ENCODE assay signal across 11 cellular contexts in the genomic region with DNA sequence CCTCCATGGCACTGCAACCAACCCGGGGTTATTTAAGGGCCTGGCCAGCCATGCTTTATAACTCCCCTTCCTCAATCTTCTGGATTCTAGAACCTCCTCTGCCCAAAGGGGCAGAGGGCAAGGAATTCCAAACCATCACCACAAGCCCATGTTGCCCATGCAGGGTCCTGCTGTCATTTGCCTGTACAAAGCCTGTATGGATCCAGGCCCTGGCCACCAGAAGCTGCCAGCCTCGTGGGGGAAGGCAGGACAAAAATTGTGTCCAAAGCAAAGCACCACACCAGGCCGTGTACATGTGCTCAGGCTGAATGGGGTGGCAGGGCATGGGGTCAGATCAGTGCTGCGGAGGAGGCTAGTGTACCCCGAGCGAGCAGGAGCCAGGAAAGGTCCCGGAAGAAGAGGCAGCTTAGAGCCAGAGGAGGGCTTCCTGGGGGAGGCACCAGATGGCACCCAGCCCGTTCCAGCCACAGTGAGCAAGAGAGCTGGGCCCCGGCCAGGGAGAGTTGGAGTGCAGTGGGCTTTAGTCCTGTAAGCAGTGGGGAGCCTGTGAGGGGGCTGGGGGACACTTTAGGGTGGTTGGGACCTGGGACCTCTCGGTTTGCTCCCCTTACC. TPM values are rescaled to one million over a fixed set of nuclear protein-coding genes. Genes with fewer than 3 reads are reported as not detected.
DNase-seq lines count a peak whose midpoint lies in the region; TF ChIP-seq lines count a peak whose summit lies in the region.
"Had no signal": no experiment of that assay in that cellular context is flagged by ENCODE, and none has a peak within 500 bp of the region (broad histone marks: within the 10 kb centered on the region; RNA-seq: fewer than 3 reads in every experiment).

No MANE protein-coding gene starts in this region.

- H3K4me1 Mint-ChIP-seq in mesothelial cell of epicardium, result no peaks in the 10 kb centered on the region

- no peaks in the 10 kb centered on the region for H3K9me3 Mint-ChIP-seq in mesothelial cell of epicardium

- peaks cover 33% of the 10 kb centered on the region for H3K36me3 Mint-ChIP-seq in mesothelial cell of epicardium

- DNase-seq in DMS 273 (lab: John Stamatoyannopoulos, UW; ENCODE audit: unreplicated experiment), result peak; percentile 30
- DNase-seq in DMS 273 treated with DMSO at 0.1 percent for 48 hours (lab: John Stamatoyannopoulos, UW), result no peak
- no peak for DNase-seq in mesothelial cell of epicardium (ENCODE audit: low spot score in 2 of 2, unreplicated experiment in 2 of 2)
- no peak for DNase-seq in thyroid gland
- DNase-seq in activated effector memory CD4-positive, alpha-beta T cell treated with Interleukin-2 at 50 U/mL for 16 hours, result no peak
- no peak for DNase-seq in A172 (ENCODE audit: low spot score)
- DNase-seq in SIG-M5 treated with dmso at 0.1 percent for 504 hours (lab: John Stamatoyannopoulos, UW; ENCODE audit: unreplicated experiment), result no peak
- DNase-seq: COR-L47, NCI-H524 treated with DMSO at 0.1 percent for 48 hours, SIG-M5 had no signal

- H3K27me3 Mint-ChIP-seq in mesothelial cell of epicardium (ENCODE audit: low read depth), result no peaks in the 10 kb centered on the region

- TF ChIP-seq CTCF in mesothelial cell of epicardium (IDR thresholded peaks at IDR 0.05; ENCODE audit: unreplicated experiment), result no peak
- no peak for TF ChIP-seq CTCF in thyroid gland (IDR thresholded peaks at IDR 0.05)

- no peak overlapping the region for H3K4me3 ChIP-seq in thyroid gland (replicated peaks in 1 of 3)

- peaks cover 11 to 60% of the 10 kb centered on the region in 2 donors for H3K4me1 ChIP-seq in thyroid gland

- intact Hi-C loops in thyroid gland (cut with DNase I), result no loop called here

- no peaks in the 10 kb centered on the region for H3K27me3 ChIP-seq in thyroid gland

- WGBS in thyroid gland, 2 donors, result 88 to 91% methylated on average over 10 of the region's 10 CpGs

- H3K27ac ChIP-seq in cingulate gyrus (ENCODE audit: low read depth, low read length) (peak overlapping the region; percentile 78), thyroid gland (peak overlapping the region in 2 of 3 donors; percentile 10 to 60)

- no peak for TF ChIP-seq POLR2A in thyroid gland (IDR thresholded peaks at IDR 0.05)

- no peaks in the 10 kb centered on the region for H3K9me3 ChIP-seq in thyroid gland

- no peak overlapping the region for H3K4me3 Mint-ChIP-seq in mesothelial cell of epicardium

- peaks cover 67 to 73% of the 10 kb centered on the region in 2 donors for H3K36me3 ChIP-seq in thyroid gland

- H3K27ac Mint-ChIP-seq in mesothelial cell of epicardium, result peak overlapping the region; percentile 39

RNA-seq across cellular contexts. Expression of gene CAPN12, which starts 35.8 kb away (rescaled TPM):
- total RNA-seq in mesothelial cell of epicardium, result 6.1 to 6.8 TPM (median 6.7 TPM) in 3 replicates
- 1 to 10 TPM in 2 of 4 donors, not detected in 2; 1.6 to 2.0 TPM for total RNA-seq in thyroid gland
- total RNA-seq in A172 (2014; rRNA removed; shearing (Covaris generic)), result not detected in 2 replicates
